Comparison of ENCODE assay signal across 1 cellular context in the genomic region with DNA sequence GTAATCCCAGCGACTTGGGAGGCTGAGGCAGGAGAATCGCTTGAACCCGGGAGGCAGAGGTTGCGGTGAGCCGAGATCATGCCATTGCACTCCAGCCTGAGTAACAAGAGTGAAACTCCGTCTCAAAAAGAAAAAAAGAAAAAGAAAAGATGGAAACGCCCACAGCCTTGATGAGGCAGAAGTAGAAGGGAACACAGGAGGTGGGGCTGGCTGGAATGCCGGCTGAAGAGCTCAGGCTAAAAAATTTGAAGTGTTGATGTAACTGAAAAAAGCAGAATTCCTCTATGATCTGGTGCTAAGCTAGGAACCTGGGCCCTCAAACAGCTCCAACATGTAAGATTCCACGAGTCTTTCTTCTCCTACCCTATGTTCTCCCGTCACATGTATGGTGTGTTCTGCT.
TF ChIP-seq lines count a peak whose summit lies in the region.

No MANE protein-coding gene starts in this region.

TF ChIP-seq in GM23338, 12 proteins besides CTCF, POLR2A, EP300 and RAD21 (continued from another document):
- TF ChIP-seq, protein P1, sequence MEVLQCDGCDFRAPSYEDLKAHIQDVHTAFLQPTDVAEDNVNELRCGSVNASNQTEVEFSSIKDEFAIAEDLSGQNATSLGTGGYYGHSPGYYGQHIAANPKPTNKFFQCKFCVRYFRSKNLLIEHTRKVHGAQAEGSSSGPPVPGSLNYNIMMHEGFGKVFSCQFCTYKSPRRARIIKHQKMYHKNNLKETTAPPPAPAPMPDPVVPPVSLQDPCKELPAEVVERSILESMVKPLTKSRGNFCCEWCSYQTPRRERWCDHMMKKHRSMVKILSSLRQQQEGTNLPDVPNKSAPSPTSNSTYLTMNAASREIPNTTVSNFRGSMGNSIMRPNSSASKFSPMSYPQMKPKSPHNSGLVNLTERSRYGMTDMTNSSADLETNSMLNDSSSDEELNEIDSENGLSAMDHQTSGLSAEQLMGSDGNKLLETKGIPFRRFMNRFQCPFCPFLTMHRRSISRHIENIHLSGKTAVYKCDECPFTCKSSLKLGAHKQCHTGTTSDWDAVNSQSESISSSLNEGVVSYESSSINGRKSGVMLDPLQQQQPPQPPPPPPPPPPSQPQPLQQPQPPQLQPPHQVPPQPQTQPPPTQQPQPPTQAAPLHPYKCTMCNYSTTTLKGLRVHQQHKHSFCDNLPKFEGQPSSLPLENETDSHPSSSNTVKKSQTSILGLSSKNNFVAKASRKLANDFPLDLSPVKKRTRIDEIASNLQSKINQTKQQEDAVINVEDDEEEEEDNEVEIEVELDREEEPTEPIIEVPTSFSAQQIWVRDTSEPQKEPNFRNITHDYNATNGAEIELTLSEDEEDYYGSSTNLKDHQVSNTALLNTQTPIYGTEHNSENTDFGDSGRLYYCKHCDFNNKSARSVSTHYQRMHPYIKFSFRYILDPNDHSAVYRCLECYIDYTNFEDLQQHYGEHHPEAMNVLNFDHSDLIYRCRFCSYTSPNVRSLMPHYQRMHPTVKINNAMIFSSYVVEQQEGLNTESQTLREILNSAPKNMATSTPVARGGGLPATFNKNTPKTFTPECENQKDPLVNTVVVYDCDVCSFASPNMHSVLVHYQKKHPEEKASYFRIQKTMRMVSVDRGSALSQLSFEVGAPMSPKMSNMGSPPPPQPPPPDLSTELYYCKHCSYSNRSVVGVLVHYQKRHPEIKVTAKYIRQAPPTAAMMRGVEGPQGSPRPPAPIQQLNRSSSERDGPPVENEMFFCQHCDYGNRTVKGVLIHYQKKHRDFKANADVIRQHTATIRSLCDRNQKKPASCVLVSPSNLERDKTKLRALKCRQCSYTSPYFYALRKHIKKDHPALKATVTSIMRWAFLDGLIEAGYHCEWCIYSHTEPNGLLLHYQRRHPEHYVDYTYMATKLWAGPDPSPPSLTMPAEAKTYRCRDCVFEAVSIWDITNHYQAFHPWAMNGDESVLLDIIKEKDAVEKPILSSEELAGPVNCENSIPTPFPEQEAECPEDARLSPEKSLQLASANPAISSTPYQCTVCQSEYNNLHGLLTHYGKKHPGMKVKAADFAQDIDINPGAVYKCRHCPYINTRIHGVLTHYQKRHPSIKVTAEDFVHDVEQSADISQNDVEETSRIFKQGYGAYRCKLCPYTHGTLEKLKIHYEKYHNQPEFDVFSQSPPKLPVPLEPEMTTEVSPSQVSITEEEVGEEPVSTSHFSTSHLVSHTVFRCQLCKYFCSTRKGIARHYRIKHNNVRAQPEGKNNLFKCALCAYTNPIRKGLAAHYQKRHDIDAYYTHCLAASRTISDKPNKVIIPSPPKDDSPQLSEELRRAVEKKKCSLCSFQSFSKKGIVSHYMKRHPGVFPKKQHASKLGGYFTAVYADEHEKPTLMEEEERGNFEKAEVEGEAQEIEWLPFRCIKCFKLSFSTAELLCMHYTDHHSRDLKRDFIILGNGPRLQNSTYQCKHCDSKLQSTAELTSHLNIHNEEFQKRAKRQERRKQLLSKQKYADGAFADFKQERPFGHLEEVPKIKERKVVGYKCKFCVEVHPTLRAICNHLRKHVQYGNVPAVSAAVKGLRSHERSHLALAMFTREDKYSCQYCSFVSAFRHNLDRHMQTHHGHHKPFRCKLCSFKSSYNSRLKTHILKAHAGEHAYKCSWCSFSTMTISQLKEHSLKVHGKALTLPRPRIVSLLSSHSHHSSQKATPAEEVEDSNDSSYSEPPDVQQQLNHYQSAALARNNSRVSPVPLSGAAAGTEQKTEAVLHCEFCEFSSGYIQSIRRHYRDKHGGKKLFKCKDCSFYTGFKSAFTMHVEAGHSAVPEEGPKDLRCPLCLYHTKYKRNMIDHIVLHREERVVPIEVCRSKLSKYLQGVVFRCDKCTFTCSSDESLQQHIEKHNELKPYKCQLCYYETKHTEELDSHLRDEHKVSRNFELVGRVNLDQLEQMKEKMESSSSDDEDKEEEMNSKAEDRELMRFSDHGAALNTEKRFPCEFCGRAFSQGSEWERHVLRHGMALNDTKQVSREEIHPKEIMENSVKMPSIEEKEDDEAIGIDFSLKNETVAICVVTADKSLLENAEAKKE (CRISPR knock-in tag; IDR thresholded peaks at IDR 0.05): no peak
- TF ChIP-seq CREB1 (CRISPR knock-in tag; IDR thresholded peaks at IDR 0.05; ENCODE audit: low read depth): no peak
- TF ChIP-seq EZH2 (IDR thresholded peaks at IDR 0.05; ENCODE audit: low read depth, unreplicated experiment): no peak
- no peak for TF ChIP-seq NANOG (IDR thresholded peaks at IDR 0.05; ENCODE audit: borderline replicate concordance)
- no peak for TF ChIP-seq EZH2phosphoT487 (IDR thresholded peaks at IDR 0.05; ENCODE audit: unreplicated experiment)
- TF ChIP-seq, protein P2, sequence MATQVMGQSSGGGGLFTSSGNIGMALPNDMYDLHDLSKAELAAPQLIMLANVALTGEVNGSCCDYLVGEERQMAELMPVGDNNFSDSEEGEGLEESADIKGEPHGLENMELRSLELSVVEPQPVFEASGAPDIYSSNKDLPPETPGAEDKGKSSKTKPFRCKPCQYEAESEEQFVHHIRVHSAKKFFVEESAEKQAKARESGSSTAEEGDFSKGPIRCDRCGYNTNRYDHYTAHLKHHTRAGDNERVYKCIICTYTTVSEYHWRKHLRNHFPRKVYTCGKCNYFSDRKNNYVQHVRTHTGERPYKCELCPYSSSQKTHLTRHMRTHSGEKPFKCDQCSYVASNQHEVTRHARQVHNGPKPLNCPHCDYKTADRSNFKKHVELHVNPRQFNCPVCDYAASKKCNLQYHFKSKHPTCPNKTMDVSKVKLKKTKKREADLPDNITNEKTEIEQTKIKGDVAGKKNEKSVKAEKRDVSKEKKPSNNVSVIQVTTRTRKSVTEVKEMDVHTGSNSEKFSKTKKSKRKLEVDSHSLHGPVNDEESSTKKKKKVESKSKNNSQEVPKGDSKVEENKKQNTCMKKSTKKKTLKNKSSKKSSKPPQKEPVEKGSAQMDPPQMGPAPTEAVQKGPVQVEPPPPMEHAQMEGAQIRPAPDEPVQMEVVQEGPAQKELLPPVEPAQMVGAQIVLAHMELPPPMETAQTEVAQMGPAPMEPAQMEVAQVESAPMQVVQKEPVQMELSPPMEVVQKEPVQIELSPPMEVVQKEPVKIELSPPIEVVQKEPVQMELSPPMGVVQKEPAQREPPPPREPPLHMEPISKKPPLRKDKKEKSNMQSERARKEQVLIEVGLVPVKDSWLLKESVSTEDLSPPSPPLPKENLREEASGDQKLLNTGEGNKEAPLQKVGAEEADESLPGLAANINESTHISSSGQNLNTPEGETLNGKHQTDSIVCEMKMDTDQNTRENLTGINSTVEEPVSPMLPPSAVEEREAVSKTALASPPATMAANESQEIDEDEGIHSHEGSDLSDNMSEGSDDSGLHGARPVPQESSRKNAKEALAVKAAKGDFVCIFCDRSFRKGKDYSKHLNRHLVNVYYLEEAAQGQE (IDR thresholded peaks at IDR 0.05; ENCODE audit: unreplicated experiment): no peak
- TF ChIP-seq, protein P3, sequence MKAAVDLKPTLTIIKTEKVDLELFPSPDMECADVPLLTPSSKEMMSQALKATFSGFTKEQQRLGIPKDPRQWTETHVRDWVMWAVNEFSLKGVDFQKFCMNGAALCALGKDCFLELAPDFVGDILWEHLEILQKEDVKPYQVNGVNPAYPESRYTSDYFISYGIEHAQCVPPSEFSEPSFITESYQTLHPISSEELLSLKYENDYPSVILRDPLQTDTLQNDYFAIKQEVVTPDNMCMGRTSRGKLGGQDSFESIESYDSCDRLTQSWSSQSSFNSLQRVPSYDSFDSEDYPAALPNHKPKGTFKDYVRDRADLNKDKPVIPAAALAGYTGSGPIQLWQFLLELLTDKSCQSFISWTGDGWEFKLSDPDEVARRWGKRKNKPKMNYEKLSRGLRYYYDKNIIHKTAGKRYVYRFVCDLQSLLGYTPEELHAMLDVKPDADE (IDR thresholded peaks at IDR 0.05): no peak
